Comparison of ENCODE assay signal across 9 cellular contexts in genomic region chr10:110803239-110803593, GRCh38.
A peak's percentile ranks its signal among the peaks of the same experiment; 100 is the strongest.
DNase-seq lines count a peak whose midpoint lies in the region; ATAC-seq lines count a peak whose summit lies in the region.
"Had no signal": no experiment of that assay in that cellular context is flagged by ENCODE, and none has a peak within 500 bp of the region (broad histone marks: within the 10 kb centered on the region; RNA-seq: fewer than 3 reads in every experiment).

No MANE protein-coding gene starts in this region.

- H3K36me3 Mint-ChIP-seq in activated CD4-positive, alpha-beta T cell treated with anti-CD3 and anti-CD28 coated beads for 36 hours (ENCODE audit: low read depth): no peaks in the 10 kb centered on the region

- POLR2A ChIA-PET in activated CD4-positive, alpha-beta T cell treated with anti-CD3 and anti-CD28 coated beads for 36 hours (lab: Charles Lee): interaction anchor here (0.6 kb wide), 1 partner anchor 28 kb away, joined by 3 read pairs; no protein-coding TSS in a partner anchor

- peaks cover 22 to 30% (median 24%) of the 10 kb centered on the region in 10 experiments for H3K4me1 ChIP-seq in BLaER1 treated with 17β-estradiol and CSF1 and Interleukin-3, amounts not matched to agents 10 nM and 100 nM

- H3K27me3 Mint-ChIP-seq in activated CD4-positive, alpha-beta T cell treated with anti-CD3 and anti-CD28 coated beads for 36 hours: no peaks in the 10 kb centered on the region

- no peak overlapping the region for H3K4me3 ChIP-seq in BLaER1 treated with 17β-estradiol and CSF1 and Interleukin-3, amounts not matched to agents 10 nM and 100 nM
- H3K4me3 ChIP-seq: K562 had no signal

- H3K4me3 Mint-ChIP-seq in activated CD4-positive, alpha-beta T cell treated with anti-CD3 and anti-CD28 coated beads for 36 hours: no peak overlapping the region

- no peaks in the 10 kb centered on the region for H3K36me3 ChIP-seq in BLaER1 treated with 17β-estradiol and CSF1 and Interleukin-3, amounts not matched to agents 10 nM and 100 nM

- H3K9me3 ChIP-seq in BLaER1 treated with 17β-estradiol and CSF1 and Interleukin-3, amounts not matched to agents 10 nM and 100 nM (replicated peaks in 1 of 11): no peaks in the 10 kb centered on the region

- CTCF ChIA-PET in activated CD4-positive, alpha-beta T cell treated with anti-CD3 and anti-CD28 coated beads for 36 hours (lab: Charles Lee): interaction anchor here (0.6 to 2.5 kb wide), 14 partner anchors 10 to 1339 kb away, joined by 3 to 21 read pairs (median 4); partner anchors contain the start of genes BBIP1 and SHOC2

- H3K4me1 Mint-ChIP-seq in activated CD4-positive, alpha-beta T cell treated with anti-CD3 and anti-CD28 coated beads for 36 hours: peaks cover 34% of the 10 kb centered on the region

- peak overlapping the region in 7 of 11 experiments; percentile 16 to 50 (median 39); a peak in 10 of 22 replicates for H3K27ac ChIP-seq in BLaER1 treated with 17β-estradiol and CSF1 and Interleukin-3, amounts not matched to agents 10 nM and 100 nM
- peak overlapping the region; percentile 32 for H3K27ac ChIP-seq in epithelial cell of prostate

- H3K4me2 ChIP-seq in BLaER1 treated with 17β-estradiol and CSF1 and Interleukin-3, amounts not matched to agents 10 nM and 100 nM: peak overlapping the region; percentile 22 to 77 (median 48); a peak in 17 of 22 replicates

- H3K27ac Mint-ChIP-seq in activated CD4-positive, alpha-beta T cell treated with anti-CD3 and anti-CD28 coated beads for 36 hours: no peak overlapping the region

- no peaks in the 10 kb centered on the region for H3K9me3 Mint-ChIP-seq in activated CD4-positive, alpha-beta T cell treated with anti-CD3 and anti-CD28 coated beads for 36 hours (ENCODE audit: low read depth)

- H3K9ac ChIP-seq in BLaER1 treated with 17β-estradiol and CSF1 and Interleukin-3, amounts not matched to agents 10 nM and 100 nM: peak overlapping the region in 2 of 11 experiments; percentile 8 to 19; a peak in 2 of 22 replicates

- H3K27me3 ChIP-seq in BLaER1 treated with 17β-estradiol and CSF1 and Interleukin-3, amounts not matched to agents 10 nM and 100 nM: no peaks in the 10 kb centered on the region

- DNase-seq in epithelial cell of prostate (ENCODE audit: low read depth, low spot score) (no peak), ecto neural progenitor cell (ENCODE audit: low spot score) (no peak), NCI-H1105 treated with DMSO at 0.1 percent for 48 hours (lab: John Stamatoyannopoulos, UW) (no peak), NCI-H1417 treated with DMSO at 0.1 percent for 48 hours (lab: John Stamatoyannopoulos, UW) (no peak)
- no peak for DNase-seq in activated CD4-positive, alpha-beta T cell treated with anti-CD3 and anti-CD28 coated beads for 36 hours

- ATAC-seq in GM19397 (IDR thresholded peaks at IDR 0.05; ENCODE audit: unreplicated experiment) (peak; percentile 44), HG03432 (IDR thresholded peaks at IDR 0.05; ENCODE audit: unreplicated experiment) (peak; percentile 46)
- no peak for ATAC-seq in activated CD4-positive, alpha-beta T cell treated with anti-CD3 and anti-CD28 coated beads for 36 hours

- intact Hi-C loops in activated CD4-positive, alpha-beta T cell treated with anti-CD3 and anti-CD28 coated beads for 36 hours (cut with DNase I, micrococcal nuclease): loop anchor here (5.0 kb wide), 3 partner anchors 56 to 89 kb away; partner anchors contain the start of gene PDCD4 (in 1 of the 2)

- H4K20me1 ChIP-seq in BLaER1 treated with 17β-estradiol and CSF1 and Interleukin-3, amounts not matched to agents 10 nM and 100 nM: no peaks in the 10 kb centered on the region
